1 cellular context compared by ENCODE assay signal in the genomic region with DNA sequence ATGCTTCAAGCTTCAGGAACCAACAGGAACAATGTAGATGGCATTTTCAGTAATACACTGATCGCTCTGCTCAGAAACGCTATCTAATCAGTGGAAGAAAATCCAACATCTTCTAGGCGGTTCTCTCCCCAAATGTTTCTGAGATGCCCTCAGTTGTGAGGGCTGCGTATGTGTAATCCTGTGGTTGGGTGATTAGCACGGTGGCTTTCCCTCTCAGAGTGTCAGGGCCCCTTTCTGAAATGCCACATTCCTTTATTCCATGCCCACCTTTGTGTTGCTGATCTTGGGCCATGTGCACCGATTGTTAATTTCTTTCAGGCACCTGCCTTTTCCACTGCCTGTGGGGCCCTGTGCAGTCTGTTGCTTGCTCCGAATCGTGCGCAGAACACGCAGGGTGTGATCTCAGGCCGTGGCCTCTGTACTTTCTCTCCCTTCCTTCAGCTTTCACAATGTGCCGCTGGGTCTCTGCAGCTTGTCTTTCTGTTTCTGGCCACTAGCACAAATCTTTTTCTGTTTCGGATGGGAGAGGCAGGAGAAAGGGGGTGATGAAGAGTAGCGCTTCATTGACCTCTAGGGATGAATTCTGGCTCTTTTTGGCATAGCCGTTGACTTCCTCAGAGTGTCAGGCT.
TF ChIP-seq lines count a peak whose summit lies in the region.

No MANE protein-coding gene starts in this region.

TF ChIP-seq in H1, 55 proteins besides CTCF, POLR2A, EP300 and RAD21 (continued from another document):
- TF ChIP-seq, protein P1, sequence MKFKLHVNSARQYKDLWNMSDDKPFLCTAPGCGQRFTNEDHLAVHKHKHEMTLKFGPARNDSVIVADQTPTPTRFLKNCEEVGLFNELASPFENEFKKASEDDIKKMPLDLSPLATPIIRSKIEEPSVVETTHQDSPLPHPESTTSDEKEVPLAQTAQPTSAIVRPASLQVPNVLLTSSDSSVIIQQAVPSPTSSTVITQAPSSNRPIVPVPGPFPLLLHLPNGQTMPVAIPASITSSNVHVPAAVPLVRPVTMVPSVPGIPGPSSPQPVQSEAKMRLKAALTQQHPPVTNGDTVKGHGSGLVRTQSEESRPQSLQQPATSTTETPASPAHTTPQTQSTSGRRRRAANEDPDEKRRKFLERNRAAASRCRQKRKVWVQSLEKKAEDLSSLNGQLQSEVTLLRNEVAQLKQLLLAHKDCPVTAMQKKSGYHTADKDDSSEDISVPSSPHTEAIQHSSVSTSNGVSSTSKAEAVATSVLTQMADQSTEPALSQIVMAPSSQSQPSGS (IDR thresholded peaks at IDR 0.05; ENCODE audit: low read length), result no peak
- TF ChIP-seq, protein P2, sequence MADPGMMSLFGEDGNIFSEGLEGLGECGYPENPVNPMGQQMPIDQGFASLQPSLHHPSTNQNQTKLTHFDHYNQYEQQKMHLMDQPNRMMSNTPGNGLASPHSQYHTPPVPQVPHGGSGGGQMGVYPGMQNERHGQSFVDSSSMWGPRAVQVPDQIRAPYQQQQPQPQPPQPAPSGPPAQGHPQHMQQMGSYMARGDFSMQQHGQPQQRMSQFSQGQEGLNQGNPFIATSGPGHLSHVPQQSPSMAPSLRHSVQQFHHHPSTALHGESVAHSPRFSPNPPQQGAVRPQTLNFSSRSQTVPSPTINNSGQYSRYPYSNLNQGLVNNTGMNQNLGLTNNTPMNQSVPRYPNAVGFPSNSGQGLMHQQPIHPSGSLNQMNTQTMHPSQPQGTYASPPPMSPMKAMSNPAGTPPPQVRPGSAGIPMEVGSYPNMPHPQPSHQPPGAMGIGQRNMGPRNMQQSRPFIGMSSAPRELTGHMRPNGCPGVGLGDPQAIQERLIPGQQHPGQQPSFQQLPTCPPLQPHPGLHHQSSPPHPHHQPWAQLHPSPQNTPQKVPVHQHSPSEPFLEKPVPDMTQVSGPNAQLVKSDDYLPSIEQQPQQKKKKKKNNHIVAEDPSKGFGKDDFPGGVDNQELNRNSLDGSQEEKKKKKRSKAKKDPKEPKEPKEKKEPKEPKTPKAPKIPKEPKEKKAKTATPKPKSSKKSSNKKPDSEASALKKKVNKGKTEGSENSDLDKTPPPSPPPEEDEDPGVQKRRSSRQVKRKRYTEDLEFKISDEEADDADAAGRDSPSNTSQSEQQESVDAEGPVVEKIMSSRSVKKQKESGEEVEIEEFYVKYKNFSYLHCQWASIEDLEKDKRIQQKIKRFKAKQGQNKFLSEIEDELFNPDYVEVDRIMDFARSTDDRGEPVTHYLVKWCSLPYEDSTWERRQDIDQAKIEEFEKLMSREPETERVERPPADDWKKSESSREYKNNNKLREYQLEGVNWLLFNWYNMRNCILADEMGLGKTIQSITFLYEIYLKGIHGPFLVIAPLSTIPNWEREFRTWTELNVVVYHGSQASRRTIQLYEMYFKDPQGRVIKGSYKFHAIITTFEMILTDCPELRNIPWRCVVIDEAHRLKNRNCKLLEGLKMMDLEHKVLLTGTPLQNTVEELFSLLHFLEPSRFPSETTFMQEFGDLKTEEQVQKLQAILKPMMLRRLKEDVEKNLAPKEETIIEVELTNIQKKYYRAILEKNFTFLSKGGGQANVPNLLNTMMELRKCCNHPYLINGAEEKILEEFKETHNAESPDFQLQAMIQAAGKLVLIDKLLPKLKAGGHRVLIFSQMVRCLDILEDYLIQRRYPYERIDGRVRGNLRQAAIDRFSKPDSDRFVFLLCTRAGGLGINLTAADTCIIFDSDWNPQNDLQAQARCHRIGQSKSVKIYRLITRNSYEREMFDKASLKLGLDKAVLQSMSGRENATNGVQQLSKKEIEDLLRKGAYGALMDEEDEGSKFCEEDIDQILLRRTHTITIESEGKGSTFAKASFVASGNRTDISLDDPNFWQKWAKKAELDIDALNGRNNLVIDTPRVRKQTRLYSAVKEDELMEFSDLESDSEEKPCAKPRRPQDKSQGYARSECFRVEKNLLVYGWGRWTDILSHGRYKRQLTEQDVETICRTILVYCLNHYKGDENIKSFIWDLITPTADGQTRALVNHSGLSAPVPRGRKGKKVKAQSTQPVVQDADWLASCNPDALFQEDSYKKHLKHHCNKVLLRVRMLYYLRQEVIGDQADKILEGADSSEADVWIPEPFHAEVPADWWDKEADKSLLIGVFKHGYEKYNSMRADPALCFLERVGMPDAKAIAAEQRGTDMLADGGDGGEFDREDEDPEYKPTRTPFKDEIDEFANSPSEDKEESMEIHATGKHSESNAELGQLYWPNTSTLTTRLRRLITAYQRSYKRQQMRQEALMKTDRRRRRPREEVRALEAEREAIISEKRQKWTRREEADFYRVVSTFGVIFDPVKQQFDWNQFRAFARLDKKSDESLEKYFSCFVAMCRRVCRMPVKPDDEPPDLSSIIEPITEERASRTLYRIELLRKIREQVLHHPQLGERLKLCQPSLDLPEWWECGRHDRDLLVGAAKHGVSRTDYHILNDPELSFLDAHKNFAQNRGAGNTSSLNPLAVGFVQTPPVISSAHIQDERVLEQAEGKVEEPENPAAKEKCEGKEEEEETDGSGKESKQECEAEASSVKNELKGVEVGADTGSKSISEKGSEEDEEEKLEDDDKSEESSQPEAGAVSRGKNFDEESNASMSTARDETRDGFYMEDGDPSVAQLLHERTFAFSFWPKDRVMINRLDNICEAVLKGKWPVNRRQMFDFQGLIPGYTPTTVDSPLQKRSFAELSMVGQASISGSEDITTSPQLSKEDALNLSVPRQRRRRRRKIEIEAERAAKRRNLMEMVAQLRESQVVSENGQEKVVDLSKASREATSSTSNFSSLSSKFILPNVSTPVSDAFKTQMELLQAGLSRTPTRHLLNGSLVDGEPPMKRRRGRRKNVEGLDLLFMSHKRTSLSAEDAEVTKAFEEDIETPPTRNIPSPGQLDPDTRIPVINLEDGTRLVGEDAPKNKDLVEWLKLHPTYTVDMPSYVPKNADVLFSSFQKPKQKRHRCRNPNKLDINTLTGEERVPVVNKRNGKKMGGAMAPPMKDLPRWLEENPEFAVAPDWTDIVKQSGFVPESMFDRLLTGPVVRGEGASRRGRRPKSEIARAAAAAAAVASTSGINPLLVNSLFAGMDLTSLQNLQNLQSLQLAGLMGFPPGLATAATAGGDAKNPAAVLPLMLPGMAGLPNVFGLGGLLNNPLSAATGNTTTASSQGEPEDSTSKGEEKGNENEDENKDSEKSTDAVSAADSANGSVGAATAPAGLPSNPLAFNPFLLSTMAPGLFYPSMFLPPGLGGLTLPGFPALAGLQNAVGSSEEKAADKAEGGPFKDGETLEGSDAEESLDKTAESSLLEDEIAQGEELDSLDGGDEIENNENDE (IDR thresholded peaks at IDR 0.05; ENCODE audit: insufficient replicate concordance, low read length), result no peak
- TF ChIP-seq TCF12 (IDR thresholded peaks at IDR 0.05; ENCODE audit: low read depth, low read length) (no peak), CREB1 (IDR thresholded peaks at IDR 0.05) (no peak), RNF2 (IDR thresholded peaks at IDR 0.05; ENCODE audit: borderline replicate concordance, low read depth, low read length, missing control alignments, poor library complexity, severe bottlenecking) (no peak), SP1 (IDR thresholded peaks at IDR 0.05; ENCODE audit: low read depth, low read length) (no peak), HDAC2 (IDR thresholded peaks at IDR 0.05; ENCODE audit: borderline replicate concordance in 1 of 2, low read depth in 2 of 2, low read length in 2 of 2) (no peak), JUN (IDR thresholded peaks at IDR 0.05; ENCODE audit: low read depth, low read length) (no peak), CHD2 (IDR thresholded peaks at IDR 0.05; ENCODE audit: low read length) (no peak), EZH2 (IDR thresholded peaks at IDR 0.05; ENCODE audit: low read depth, low read length, severe bottlenecking) (no peak), KDM1A (IDR thresholded peaks at IDR 0.05; ENCODE audit: borderline replicate concordance, low read length) (no peak)
- TF ChIP-seq, protein P3, sequence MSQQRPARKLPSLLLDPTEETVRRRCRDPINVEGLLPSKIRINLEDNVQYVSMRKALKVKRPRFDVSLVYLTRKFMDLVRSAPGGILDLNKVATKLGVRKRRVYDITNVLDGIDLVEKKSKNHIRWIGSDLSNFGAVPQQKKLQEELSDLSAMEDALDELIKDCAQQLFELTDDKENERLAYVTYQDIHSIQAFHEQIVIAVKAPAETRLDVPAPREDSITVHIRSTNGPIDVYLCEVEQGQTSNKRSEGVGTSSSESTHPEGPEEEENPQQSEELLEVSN (IDR thresholded peaks at IDR 0.05), result no peak
